ENCODE assay signal across 8 cellular contexts in genomic region chr16:3690470-3690918, GRCh38. TPM values are rescaled to one million over a fixed set of nuclear protein-coding genes. Genes with fewer than 3 reads are reported as not detected.
A peak's percentile ranks its signal among the peaks of the same experiment; 100 is the strongest.
DNase-seq lines count a peak whose midpoint lies in the region; ATAC-seq, FAIRE-seq and TF ChIP-seq lines count a peak whose summit lies in the region.

No MANE protein-coding gene starts in this region.

- TF ChIP-seq CTCF in GM23338 (conservative IDR thresholded peaks at IDR 0.05; ENCODE audit: low read depth in 2 of 2), result peak; percentile 89 to 90

- H3K4me3 ChIP-seq in CD8-positive, alpha-beta memory T cell (ENCODE audit: low read length), result no peak overlapping the region
- H3K4me3 ChIP-seq in GM23338, result no peak overlapping the region

- H3K27me3 ChIP-seq in CD8-positive, alpha-beta memory T cell (ENCODE audit: insufficient read depth, low read length, poor library complexity, severe bottlenecking), result no peaks in the 10 kb centered on the region
- H3K27me3 ChIP-seq in GM23338 (ENCODE audit: insufficient read depth), result no peaks in the 10 kb centered on the region

- peak; percentile 70 to 88 (median 75) for DNase-seq in CD8-positive, alpha-beta memory T cell
- peak; percentile 88 for DNase-seq in GM23338 (ENCODE audit: low spot score)
- peak; percentile 76 for DNase-seq in NCI-H146 (lab: John Stamatoyannopoulos, UW)
- peak; percentile 59 for DNase-seq in T-helper 22 cell (ENCODE audit: low read depth)
- peak; percentile 94 for DNase-seq in left ventricle myocardium superior
- peak; percentile 91 for DNase-seq in putamen (ENCODE audit: low spot score)
- peak; percentile 95 for DNase-seq in urothelium cell line (ENCODE audit: low spot score)

- H3K27ac Mint-ChIP-seq in CD8-positive, alpha-beta memory T cell, result peak overlapping the region in 5 of 8 donors; percentile 18 to 85 (median 55)
- peak overlapping the region; percentile 44; the same call in 1 of the 2 replicates for H3K27ac Mint-ChIP-seq in GM23338

- ATAC-seq in GM23338 (peak; percentile 97), left ventricle myocardium superior (peak; percentile 95)

- intact Hi-C loops in left ventricle myocardium superior (cut with micrococcal nuclease), result loop anchor here (10.0 kb wide), 1 partner anchor 184 kb away; no protein-coding TSS in a partner anchor

- H3K36me3 Mint-ChIP-seq in CD8-positive, alpha-beta memory T cell, result peaks cover 0 to 38% (median 16%) of the 10 kb centered on the region in 3 donors
- H3K36me3 Mint-ChIP-seq in GM23338 (ENCODE audit: low read depth), result peaks cover 60% of the 10 kb centered on the region

- H3K4me1 ChIP-seq in CD8-positive, alpha-beta memory T cell (ENCODE audit: insufficient read depth, low read length), result peaks cover 6% of the 10 kb centered on the region
- H3K4me1 ChIP-seq in GM23338 (ENCODE audit: insufficient read depth), result no peaks in the 10 kb centered on the region

- no peak overlapping the region for H3K4me2 ChIP-seq in GM23338

- H2AFZ ChIP-seq in GM23338, result no peak overlapping the region

- H3K4me3 Mint-ChIP-seq in CD8-positive, alpha-beta memory T cell, result peak overlapping the region in 2 of 7 donors; percentile 19 to 54
- H3K4me3 Mint-ChIP-seq in GM23338, result no peak overlapping the region

- no peaks in the 10 kb centered on the region for H3K9me2 ChIP-seq in GM23338 (ENCODE audit: insufficient read depth)

- H3K27me3 Mint-ChIP-seq in CD8-positive, alpha-beta memory T cell, result no peaks in the 10 kb centered on the region
- H3K27me3 Mint-ChIP-seq in GM23338 (ENCODE audit: insufficient read depth, low read depth, poor library complexity), result peaks cover 7% of the 10 kb centered on the region

- H3K36me3 ChIP-seq in CD8-positive, alpha-beta memory T cell (ENCODE audit: insufficient read depth, low read length), result peaks cover 4% of the 10 kb centered on the region
- peaks cover 24% of the 10 kb centered on the region for H3K36me3 ChIP-seq in GM23338 (ENCODE audit: insufficient read depth)

- no peak overlapping the region for H3K27ac ChIP-seq in CD8-positive, alpha-beta memory T cell (ENCODE audit: low read depth, low read length)
- no peak overlapping the region for H3K27ac ChIP-seq in GM23338 (ENCODE audit: low read depth)
- H3K27ac ChIP-seq in angular gyrus (ENCODE audit: low read depth, low read length), result peak overlapping the region; percentile 4

- peak; percentile 91 for FAIRE-seq in urothelium cell line (lab: Jason Lieb, UNC)

- peaks cover 24% of the 10 kb centered on the region for H4K20me1 ChIP-seq in GM23338 (replicated peaks; ENCODE audit: insufficient read depth)

- POLR2A ChIA-PET in CD8-positive, alpha-beta memory T cell (lab: Charles Lee), result interaction anchor here (0.5 kb wide), 1 partner anchor 193 kb away, joined by 3 read pairs; no protein-coding TSS in a partner anchor

- H3K9me3 ChIP-seq in CD8-positive, alpha-beta memory T cell (ENCODE audit: low read length), result no peaks in the 10 kb centered on the region

- peaks cover 8 to 12% (median 9%) of the 10 kb centered on the region in 3 donors for H3K4me1 Mint-ChIP-seq in CD8-positive, alpha-beta memory T cell
- peaks cover 8% of the 10 kb centered on the region for H3K4me1 Mint-ChIP-seq in GM23338

- CTCF ChIA-PET in CD8-positive, alpha-beta memory T cell (lab: Charles Lee), result interaction anchor here (0.6 to 1.4 kb wide), 7 partner anchors 9 to 189 kb away, joined by 3 to 5 read pairs (median 3); partner anchors contain the start of gene TRAP1

- peaks cover 12% of the 10 kb centered on the region; the same call in 1 of the 2 replicates for H3F3A ChIP-seq in GM23338 (replicated peaks; ENCODE audit: low read depth)

- peaks cover 46% of the 10 kb centered on the region for H3K79me2 ChIP-seq in GM23338 (replicated peaks; ENCODE audit: insufficient read depth)

- H3K9me3 Mint-ChIP-seq in CD8-positive, alpha-beta memory T cell, result no peaks in the 10 kb centered on the region
- H3K9me3 Mint-ChIP-seq in GM23338, result no peaks in the 10 kb centered on the region

TF ChIP-seq in GM23338, 12 proteins besides CTCF, POLR2A, EP300 and RAD21:
- no peak for TF ChIP-seq CREB1 (CRISPR knock-in tag; IDR thresholded peaks at IDR 0.05; ENCODE audit: low read depth)
- TF ChIP-seq ZNF114 (CRISPR knock-in tag; IDR thresholded peaks at IDR 0.05), result no peak
- no peak for TF ChIP-seq ZNF462 (CRISPR knock-in tag; IDR thresholded peaks at IDR 0.05)
- TF ChIP-seq ETS1 (IDR thresholded peaks at IDR 0.05), result no peak
- TF ChIP-seq JUNB (IDR thresholded peaks at IDR 0.05; ENCODE audit: unreplicated experiment), result no peak
- no peak for TF ChIP-seq ZNF331 (CRISPR knock-in tag; IDR thresholded peaks at IDR 0.05; ENCODE audit: low read depth)

RNA-seq across cellular contexts. Expression of gene TRAP1, which starts 26.8 kb away (rescaled TPM):
- total RNA-seq in CD8-positive, alpha-beta memory T cell, result 100 to 1,000 TPM; 283 to 308 TPM
- 53.5 TPM for polyA plus RNA-seq in CD8-positive, alpha-beta memory T cell
- total RNA-seq in GM23338 (2014; rRNA removed; shearing (Covaris generic)), result 207 and 228 TPM in 2 replicates
- polyA plus RNA-seq in GM23338 (2016; fragmentation: Nextera tagmentation; extraction: Ambion mirVana), result 143 and 154 TPM in 2 replicates
- 152 TPM for total RNA-seq in left ventricle myocardium superior

RNA-seq across cellular contexts. Expression of gene DNASE1, which starts 36.0 kb away (rescaled TPM):
- 10 to 100 TPM; 13.5 to 15.0 TPM for total RNA-seq in CD8-positive, alpha-beta memory T cell
- 5.8 TPM for polyA plus RNA-seq in CD8-positive, alpha-beta memory T cell
- total RNA-seq in GM23338 (2014; rRNA removed; shearing (Covaris generic)), result 23.0 and 24.0 TPM in 2 replicates
- polyA plus RNA-seq in GM23338 (2016; fragmentation: Nextera tagmentation; extraction: Ambion mirVana), result 7.9 TPM in 2 replicates
- 9.2 TPM for total RNA-seq in left ventricle myocardium superior
